ENCODE assay signal across 8 cellular contexts in the genomic region with DNA sequence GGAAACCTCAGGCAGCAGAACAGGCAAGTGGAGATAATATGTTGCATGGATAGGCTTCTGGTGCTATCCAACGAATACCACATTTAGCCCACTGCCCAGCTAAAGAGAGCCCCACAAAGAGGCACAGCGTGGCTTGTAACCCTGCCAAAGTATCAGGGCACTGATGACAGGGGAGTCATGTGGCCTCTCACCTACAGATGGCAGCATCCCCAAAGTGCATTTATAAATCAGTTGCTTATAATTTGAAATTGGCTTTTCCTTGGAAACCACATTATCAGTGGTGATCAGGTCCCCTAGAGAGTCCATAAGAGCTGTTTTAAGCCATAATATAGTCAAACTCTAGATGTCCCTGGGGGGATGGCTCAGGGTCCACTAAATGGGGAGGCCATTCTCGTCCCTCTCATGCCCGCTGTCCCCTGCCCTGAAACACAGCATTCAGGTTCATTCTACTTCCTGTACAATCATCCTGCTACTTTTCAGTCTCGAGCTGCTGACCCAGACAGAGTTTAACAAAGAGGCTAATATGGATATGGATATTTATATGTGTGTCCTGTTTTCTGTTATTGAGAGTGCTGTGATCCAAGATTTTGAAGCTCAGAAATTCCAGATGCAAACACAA. TPM values are rescaled to one million over a fixed set of nuclear protein-coding genes. Genes with fewer than 3 reads are reported as not detected.
DNase-seq lines count a peak whose midpoint lies in the region; ATAC-seq and TF ChIP-seq lines count a peak whose summit lies in the region.

No MANE protein-coding gene starts in this region.

- H3K9me3 ChIP-seq in liver (ENCODE audit: control insufficient read depth in 4 of 4, low read length in 3 of 4): no peaks in the 10 kb centered on the region
- H3K9me3 ChIP-seq in ovary: no peaks in the 10 kb centered on the region

- H3K4me3 ChIP-seq in liver (ENCODE audit: low read depth in 1 of 3, low read length in 3 of 3) (no peak overlapping the region), ovary (no peak overlapping the region)

- H3K27ac Mint-ChIP-seq in activated CD8-positive, alpha-beta T cell treated with anti-CD3 and anti-CD28 coated beads for 36 hours: no peak overlapping the region

- intact Hi-C loops in activated CD8-positive, alpha-beta T cell treated with anti-CD3 and anti-CD28 coated beads for 36 hours (cut with micrococcal nuclease): no loop called here
- intact Hi-C loops in ovary (cut with DNase I): no loop called here

- no peaks in the 10 kb centered on the region for H3K4me1 Mint-ChIP-seq in activated CD8-positive, alpha-beta T cell treated with anti-CD3 and anti-CD28 coated beads for 36 hours (ENCODE audit: low read depth)

- no peak overlapping the region for H3K4me3 Mint-ChIP-seq in activated CD8-positive, alpha-beta T cell treated with anti-CD3 and anti-CD28 coated beads for 36 hours

- H3K27me3 ChIP-seq in liver (ENCODE audit: control insufficient read depth in 4 of 4, insufficient read depth in 4 of 4, low read length in 3 of 4): peaks cover 0 to 3% (median 0%) of the 10 kb centered on the region in 4 donors
- H3K27me3 ChIP-seq in ovary: no peaks in the 10 kb centered on the region

- H3K27ac ChIP-seq in liver (ENCODE audit: low read depth in 1 of 2, low read length in 2 of 2): no peak overlapping the region
- no peak overlapping the region for H3K27ac ChIP-seq in ovary

- no peaks in the 10 kb centered on the region for H3K36me3 Mint-ChIP-seq in activated CD8-positive, alpha-beta T cell treated with anti-CD3 and anti-CD28 coated beads for 36 hours (ENCODE audit: low read depth)

- H3K9ac ChIP-seq in liver (ENCODE audit: low read depth in 1 of 2, low read length in 2 of 2): no peak overlapping the region

- WGBS in liver: 50% methylated on average over 5 of the region's 5 CpGs
- 57 to 61% (median 61%) methylated on average over 5 of the region's 5 CpGs for WGBS in ovary, 3 donors

- no peaks in the 10 kb centered on the region for H3K9me3 Mint-ChIP-seq in activated CD8-positive, alpha-beta T cell treated with anti-CD3 and anti-CD28 coated beads for 36 hours

- H3K36me3 ChIP-seq in liver (ENCODE audit: control insufficient read depth in 4 of 4, insufficient read depth in 3 of 4, low read depth in 1 of 4, low read length in 3 of 4) (no peaks in the 10 kb centered on the region), ovary (no peaks in the 10 kb centered on the region)

- POLR2A ChIA-PET in activated CD8-positive, alpha-beta T cell treated with anti-CD3 and anti-CD28 coated beads for 36 hours (lab: Charles Lee): no interaction called here

- no peak for ATAC-seq in activated CD8-positive, alpha-beta T cell treated with anti-CD3 and anti-CD28 coated beads for 36 hours
- ATAC-seq in HG03378 (IDR thresholded peaks at IDR 0.05; ENCODE audit: unreplicated experiment): no peak

- TF ChIP-seq RAD21 in liver (IDR thresholded peaks at IDR 0.05): peak; percentile 69 to 73

- TF ChIP-seq POLR2A in ovary (IDR thresholded peaks at IDR 0.05): no peak

- H3K4me1 ChIP-seq in liver (ENCODE audit: control insufficient read depth in 4 of 4, insufficient read depth in 4 of 4, low read length in 3 of 4) (no peaks in the 10 kb centered on the region), ovary (ENCODE audit: insufficient read depth) (no peaks in the 10 kb centered on the region)

- CTCF ChIA-PET in activated CD8-positive, alpha-beta T cell treated with anti-CD3 and anti-CD28 coated beads for 36 hours (lab: Charles Lee): interaction anchor here (1.5 to 1.8 kb wide), 2 partner anchors 28 to 135 kb away, joined by 5 read pairs; partner anchors contain the start of genes RPGR and SRPX

- peak; percentile 25 for DNase-seq in Daoy (ENCODE audit: low read depth)
- DNase-seq in HPDE6-E6E7 (ENCODE audit: extremely low spot score): peak; percentile 9
- DNase-seq in activated CD8-positive, alpha-beta T cell treated with anti-CD3 and anti-CD28 coated beads for 36 hours: peak; percentile 16
- no peak for DNase-seq in ovary
- DNase-seq in NCI-H187 treated with DMSO at 0.1 percent for 48 hours (lab: John Stamatoyannopoulos, UW): no peak
- DNase-seq in effector CD8-positive, alpha-beta T cell (lab: John Stamatoyannopoulos, UW): no peak

- no peak for TF ChIP-seq EP300 in ovary (IDR thresholded peaks at IDR 0.05)

- peaks cover 7% of the 10 kb centered on the region for H3K27me3 Mint-ChIP-seq in activated CD8-positive, alpha-beta T cell treated with anti-CD3 and anti-CD28 coated beads for 36 hours

- no peak for TF ChIP-seq CTCF in activated CD8-positive, alpha-beta T cell treated with anti-CD3 and anti-CD28 coated beads for 36 hours (IDR thresholded peaks at IDR 0.05)
- TF ChIP-seq CTCF in liver (IDR thresholded peaks at IDR 0.05; ENCODE audit: low read depth, low read length, missing input control): peak; percentile 53
- no peak for TF ChIP-seq CTCF in ovary (IDR thresholded peaks at IDR 0.05)

TF ChIP-seq in liver, 16 proteins besides CTCF, POLR2A, EP300 and RAD21:
- TF ChIP-seq SP1 (IDR thresholded peaks at IDR 0.05) (no peak), ATF3 (IDR thresholded peaks at IDR 0.05) (no peak), ZBTB33 (IDR thresholded peaks at IDR 0.05) (no peak), HNF4A (conservative IDR thresholded peaks at IDR 0.05) (no peak), EGR1 (IDR thresholded peaks at IDR 0.05; ENCODE audit: low read depth in 2 of 2) (no peak), HNF4G (IDR thresholded peaks at IDR 0.05) (no peak), GABPA (IDR thresholded peaks at IDR 0.05 in 1 of 2, conservative IDR thresholded peaks at IDR 0.05 in 1 of 2) (no peak), TAF1 (conservative IDR thresholded peaks at IDR 0.05) (no peak), YY1 (IDR thresholded peaks at IDR 0.05) (no peak), FOXA2 (IDR thresholded peaks at IDR 0.05) (no peak), MAX (IDR thresholded peaks at IDR 0.05) (no peak), FOXA1 (IDR thresholded peaks at IDR 0.05) (no peak), NR2F2 (IDR thresholded peaks at IDR 0.05) (no peak), JUND (IDR thresholded peaks at IDR 0.05) (no peak), RXRA (IDR thresholded peaks at IDR 0.05) (no peak)

RNA-seq across cellular contexts. Expression of gene SRPX, which starts 28.6 kb away (rescaled TPM):
- 18.2 and 28.0 TPM in 2 replicates for total RNA-seq in Daoy (2014; rRNA removed; shearing (Covaris generic))
- total RNA-seq in activated CD8-positive, alpha-beta T cell treated with anti-CD3 and anti-CD28 coated beads for 36 hours: not detected
- total RNA-seq in liver: 1 to 10 TPM; 4.9 to 9.3 TPM
- polyA plus RNA-seq in liver: 10 to 100 TPM; 11.4 to 15.3 TPM
- 10 to 100 TPM in 4 of 7 donors, 1 to 10 TPM in 3; 2.1 to 56.6 (median 14.9) TPM for total RNA-seq in ovary
- polyA plus RNA-seq in ovary: 100 to 1,000 TPM in 1 of 2 donors, 10 to 100 TPM in 1; 18.1 to 108 TPM

Comparison
In these comparisons a context has a peak if more than half of its experiments do, and no peak if none do; other contexts are left out.
1. DNase-seq: peak in Daoy (single experiment), HPDE6-E6E7 (single experiment) and activated CD8-positive, alpha-beta T cell treated with anti-CD3 and anti-CD28 coated beads for 36 hours (single experiment); none in ovary (0 of 5), NCI-H187 treated with DMSO at 0.1 percent for 48 hours (single experiment) and effector CD8-positive, alpha-beta T cell (single experiment).